8 cellular contexts compared by ENCODE assay signal in genomic region chr2:218400930-218401833, GRCh38.
A peak's percentile ranks its signal among the peaks of the same experiment; 100 is the strongest.
DNase-seq lines count a peak whose midpoint lies in the region; ATAC-seq and TF ChIP-seq lines count a peak whose summit lies in the region.

No MANE protein-coding gene starts in this region.

- ATAC-seq in HG03354 (IDR thresholded peaks at IDR 0.05; ENCODE audit: poor library complexity, severe bottlenecking, unreplicated experiment) = no peak

- H3K4me3 ChIP-seq in GM12865 (ENCODE audit: low read depth, low read length) (peak overlapping the region; percentile 90), WI38 (ENCODE audit: low read depth, low read length) (peak overlapping the region; percentile 85), retinal pigment epithelial cell (ENCODE audit: low read length) (peak overlapping the region; percentile 74)

- TF ChIP-seq CTCF in GM12865 (IDR thresholded peaks at IDR 0.05; ENCODE audit: insufficient read depth, low read depth, low read length, missing control alignments) (no peak), WI38 (IDR thresholded peaks at IDR 0.05; ENCODE audit: low read depth, low read length) (no peak), retinal pigment epithelial cell (conservative IDR thresholded peaks at IDR 0.05; ENCODE audit: low read depth, low read length) (no peak)

- DNase-seq in GM12865 (ENCODE audit: low read depth) (no peak), glomerular visceral epithelial cell (ENCODE audit: extremely low spot score) (peak; percentile 17), retinal pigment epithelial cell (ENCODE audit: low read depth) (no peak), DMS79 treated with DMSO at 0.1 percent for 48 hours (lab: John Stamatoyannopoulos, UW) (no peak), globus pallidus (ENCODE audit: low spot score) (no peak), NCI-H1930 (lab: John Stamatoyannopoulos, UW) (no peak)
